Comparison of ENCODE assay signal across 8 cellular contexts in the genomic region with DNA sequence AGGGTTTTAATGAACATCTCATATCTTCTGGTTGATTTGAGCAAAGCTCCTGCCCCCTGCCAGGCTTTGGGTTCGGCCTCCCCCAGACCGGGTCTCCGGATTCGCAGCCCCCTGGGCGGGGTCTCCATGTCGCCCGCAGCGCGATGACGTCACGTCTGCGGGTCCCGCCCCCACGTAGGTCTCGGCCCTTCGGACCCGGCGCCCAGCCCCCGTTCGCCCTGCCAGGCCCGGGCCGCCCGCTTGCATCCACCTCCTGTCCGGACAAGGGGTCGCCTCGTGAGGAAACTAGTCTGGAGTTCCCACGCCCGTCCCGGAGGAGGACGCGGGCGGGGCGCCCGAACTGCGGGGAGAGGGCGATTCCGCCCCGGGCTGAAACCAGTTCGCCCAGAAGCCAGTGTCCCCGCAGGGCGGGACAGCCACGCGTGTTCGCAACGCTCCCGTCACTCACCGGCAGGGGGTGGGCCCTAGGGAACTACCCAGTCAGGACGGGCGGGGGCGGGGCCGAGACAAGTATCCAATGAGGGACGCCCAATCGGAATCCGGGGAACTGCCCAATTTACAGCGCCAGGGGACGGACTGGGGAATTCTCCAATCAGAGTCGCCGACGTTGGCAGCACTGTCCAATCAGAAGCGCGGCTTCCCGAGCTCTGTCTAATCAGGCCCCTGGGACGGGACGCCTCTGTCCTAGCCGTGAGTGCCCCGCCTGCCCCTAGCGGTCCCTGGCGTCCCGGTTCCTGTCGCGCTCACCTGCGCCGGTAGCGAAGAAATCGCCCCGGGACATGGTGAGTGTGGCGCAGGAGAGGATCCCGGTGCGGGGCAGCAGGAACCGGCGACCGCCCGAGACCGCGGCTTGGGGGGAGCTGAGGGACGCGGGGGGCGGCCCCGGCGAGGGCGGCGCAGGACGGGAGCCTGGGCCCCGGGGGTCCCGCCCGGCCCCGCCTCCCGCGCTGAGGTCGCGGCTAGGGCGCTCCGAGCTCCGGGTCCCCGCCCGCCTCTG. TPM values are rescaled to one million over a fixed set of nuclear protein-coding genes. Genes with fewer than 3 reads are reported as not detected.
DNase-seq lines count a peak whose midpoint lies in the region; ATAC-seq and TF ChIP-seq lines count a peak whose summit lies in the region.

A gene (plus strand): TSS at position 682 of the 997 bp plus-strand sequence. CDS start 98 bp downstream, at position 780.

- H3K9me3 ChIP-seq in NT2/D1 (ENCODE audit: insufficient read depth, low read length) = peaks cover 41% of the 10 kb centered on the region
- peaks cover 42% of the 10 kb centered on the region for H3K9me3 ChIP-seq in endodermal cell (ENCODE audit: control insufficient read depth, low read length)

- H3K36me3 ChIP-seq in NT2/D1 (ENCODE audit: insufficient read depth, insufficient read length, low read length) = peaks cover 15% of the 10 kb centered on the region
- peaks cover 18% of the 10 kb centered on the region for H3K36me3 ChIP-seq in endodermal cell (ENCODE audit: control insufficient read depth, insufficient read depth, low read length)
- H3K36me3 ChIP-seq in mesendoderm (ENCODE audit: control insufficient read depth, insufficient read depth, low read length) = no peaks in the 10 kb centered on the region

- no peak within 1 kb of the TSS for H2BK5ac ChIP-seq in mesendoderm (ENCODE audit: low read length)

- peaks cover 7% of the 10 kb centered on the region for H3K27me3 ChIP-seq in NT2/D1 (ENCODE audit: insufficient read depth, insufficient read length)
- no peaks in the 10 kb centered on the region for H3K27me3 ChIP-seq in endodermal cell (ENCODE audit: control insufficient read depth, insufficient read depth, low read length, poor library complexity, severe bottlenecking)
- peaks cover 1% of the 10 kb centered on the region for H3K27me3 ChIP-seq in mesendoderm (ENCODE audit: insufficient read depth, low read length, poor library complexity)

- peaks cover 65% of the 10 kb centered on the region for H3K9me3 Mint-ChIP-seq in endodermal cell

- peak; percentile 72 for TF ChIP-seq CTCF in endodermal cell (conservative IDR thresholded peaks at IDR 0.05)

- H2AK5ac ChIP-seq in mesendoderm (ENCODE audit: low read length) = no peak within 1 kb of the TSS

- peak within 1 kb of the TSS; percentile 89 for H3K56ac ChIP-seq in mesendoderm (ENCODE audit: low read length)

- H4K8ac ChIP-seq in mesendoderm (ENCODE audit: low read depth, low read length) = peak within 1 kb of the TSS; percentile 90

- WGBS in endodermal cell (ENCODE audit: insufficient coverage in 1 of 2, insufficient read length in 1 of 2), 2 experiments = 0 to 1% methylated on average over 43 to 106 of the region's 106 CpGs
- WGBS in mesendoderm (ENCODE audit: extremely low coverage, insufficient coverage, low lambda C conversion rate) = no CpG with 5 or more reads among the region's 106 CpGs

- no peak within 1 kb of the TSS for H3K23ac ChIP-seq in mesendoderm (ENCODE audit: low read length)

- DNase-seq in COLO829 (ENCODE audit: low spot score) (peak; percentile 95), HS-27A (ENCODE audit: low read depth) (peak; percentile 96), NT2/D1 (ENCODE audit: low read depth, low spot score) (peak; percentile 98), endodermal cell (peak; percentile 99), mesendoderm (peak; percentile 99)
- DNase-seq in activated CD8-positive, alpha-beta memory T cell treated with anti-CD3 and anti-CD28 coated beads, Interleukin-2, amount 50 U/mL, for 24 hours (ENCODE audit: extremely low read depth) = peak; percentile 96
- DNase-seq in stimulated activated CD8-positive, alpha-beta memory T cell treated with anti-CD3 and anti-CD28 coated beads, Interleukin-12 subunit alpha, Interleukin-12 subunit beta, amount 100 ng/mL, for 4 hours (ENCODE audit: low read depth) = peak; percentile 97

- peak within 1 kb of the TSS; percentile 88 for H3K27ac Mint-ChIP-seq in endodermal cell

- H4K5ac ChIP-seq in mesendoderm (ENCODE audit: low read length) = no peak within 1 kb of the TSS

- H3K4me1 ChIP-seq in NT2/D1 (ENCODE audit: insufficient read depth, insufficient read length) (peaks cover 3% of the 10 kb centered on the region), endodermal cell (ENCODE audit: control insufficient read depth, insufficient read depth, low read length) (no peaks in the 10 kb centered on the region), mesendoderm (ENCODE audit: control insufficient read depth, low read depth, low read length) (no peaks in the 10 kb centered on the region)

- H3K27ac ChIP-seq in endodermal cell (ENCODE audit: low read depth, low read length) (peak within 1 kb of the TSS; percentile 83), mesendoderm (ENCODE audit: low read depth, low read length) (peak within 1 kb of the TSS; percentile 71)

- H3K79me1 ChIP-seq in mesendoderm (ENCODE audit: low read length) = no peaks in the 10 kb centered on the region

- H3K27me3 Mint-ChIP-seq in endodermal cell (ENCODE audit: insufficient read depth) = peaks cover 4% of the 10 kb centered on the region

- H3K79me2 ChIP-seq in mesendoderm (ENCODE audit: control insufficient read depth, insufficient read depth, low read length) = no peaks in the 10 kb centered on the region

- H3K9ac ChIP-seq in NT2/D1 (ENCODE audit: insufficient read length, low read depth) (peak within 1 kb of the TSS; percentile 89), endodermal cell (ENCODE audit: extremely low read depth, low read length, poor library complexity, severe bottlenecking) (peak within 1 kb of the TSS; percentile 72), mesendoderm (ENCODE audit: low read length) (peak within 1 kb of the TSS; percentile 80)

- H2BK120ac ChIP-seq in mesendoderm (ENCODE audit: low read depth, low read length) = no peak within 1 kb of the TSS

- H3K4me1 Mint-ChIP-seq in endodermal cell = peaks cover 5% of the 10 kb centered on the region

- peak within 1 kb of the TSS; percentile 82 for H3K4me3 ChIP-seq in NT2/D1 (ENCODE audit: insufficient read length, low read depth)
- peak within 1 kb of the TSS; percentile 82 for H3K4me3 ChIP-seq in endodermal cell (ENCODE audit: low read length)
- H3K4me3 ChIP-seq in mesendoderm (ENCODE audit: low read length) = peak within 1 kb of the TSS; percentile 73

- peak within 1 kb of the TSS; percentile 56 for H3K18ac ChIP-seq in mesendoderm (ENCODE audit: low read length)

- H2BK15ac ChIP-seq in mesendoderm (replicated peaks; ENCODE audit: low read depth) = no peak within 1 kb of the TSS

- peaks cover 50% of the 10 kb centered on the region for H3K36me3 Mint-ChIP-seq in endodermal cell (ENCODE audit: low read depth)

- peak within 1 kb of the TSS; percentile 70 for H3K4me3 Mint-ChIP-seq in endodermal cell

- ATAC-seq in GM19467 (IDR thresholded peaks at IDR 0.05; ENCODE audit: unreplicated experiment) = peak; percentile 93

- peak within 1 kb of the TSS; percentile 67 for H3K4me2 ChIP-seq in mesendoderm (ENCODE audit: low read length)

- peak within 1 kb of the TSS; percentile 62 for H3K4ac ChIP-seq in mesendoderm (ENCODE audit: low read depth, low read length)

RNA-seq across cellular contexts. Expression of the gene that starts here (rescaled TPM):
- total RNA-seq in endodermal cell = 10 to 100 TPM in 1 of 2 donors, 1 to 10 TPM in 1; 9.6 to 10.5 TPM
- 8.7 TPM for polyA plus RNA-seq in endodermal cell (2013, experiment 1 of 2)
- 8.7 TPM for polyA plus RNA-seq in endodermal cell (2013, experiment 2 of 2)
- polyA plus RNA-seq in mesendoderm (2013, experiment 1 of 2) = 1.1 TPM
- 1.1 TPM for polyA plus RNA-seq in mesendoderm (2013, experiment 2 of 2)

Comparison
In these comparisons a context has a peak if more than half of its experiments do, and no peak if none do; other contexts are left out.
1. Peak in every context shown above with its lines: DNase-seq, ATAC-seq, H3K4me3 ChIP-seq and H3K27ac ChIP-seq.